17 cellular contexts compared by ENCODE assay signal in the genomic region with DNA sequence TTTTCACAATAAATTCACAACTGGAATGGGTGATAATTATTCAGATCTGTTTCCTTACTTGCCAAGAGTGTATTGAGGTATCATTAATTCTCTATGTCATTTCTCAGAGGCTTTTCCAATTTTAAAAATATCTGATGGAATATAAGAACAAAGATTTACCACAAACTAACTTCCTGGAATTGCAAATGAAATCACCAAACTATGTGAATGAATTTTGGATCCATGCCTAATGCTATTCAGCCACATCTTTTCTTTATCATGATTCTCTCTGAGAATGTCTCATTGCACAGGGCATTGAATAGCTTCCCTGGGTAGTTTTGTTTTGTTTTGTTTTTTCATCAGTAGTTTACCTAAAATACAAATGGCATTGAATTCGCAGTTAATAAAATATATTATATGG.
"Had no signal": no experiment of that assay in that cellular context is flagged by ENCODE, and none has a peak within 500 bp of the region (broad histone marks: within the 10 kb centered on the region; RNA-seq: fewer than 3 reads in every experiment).

No MANE protein-coding gene starts in this region.

- H3K4me1 ChIP-seq: breast epithelium, gastroesophageal sphincter, psoas muscle, right lobe of liver, spleen, suprapubic skin had no signal

- H3K27ac ChIP-seq: breast epithelium, gastroesophageal sphincter, psoas muscle, right lobe of liver, spleen, suprapubic skin, WERI-Rb-1 had no signal

- DNase-seq: activated CD4-positive, alpha-beta memory T cell treated with anti-CD3 and anti-CD28 coated beads for 36 hours; activated CD4-positive, alpha-beta T cell treated with anti-CD3 and anti-CD28 coated beads for 36 hours; activated CD8-positive, alpha-beta memory T cell treated with anti-CD3 and anti-CD28 coated beads, Interleukin-2, amount 10 ng/mL, durations not matched to agents 7 days and 5 days; activated naive CD4-positive, alpha-beta T cell treated with anti-CD3 and anti-CD28 coated beads, Interleukin-2, amount 10 ng/mL, durations not matched to agents 7 days and 5 days; activated T-cell treated with anti-CD3 and anti-CD28 coated beads, Interleukin-2, amount 50 U/mL, for 1 hour; midbrain; psoas muscle; right lobe of liver; spleen; WERI-Rb-1 had no signal

- H3K4me3 Mint-ChIP-seq: activated CD4-positive, alpha-beta memory T cell treated with anti-CD3 and anti-CD28 coated beads for 36 hours; activated CD4-positive, alpha-beta T cell treated with anti-CD3 and anti-CD28 coated beads for 36 hours; activated CD8-positive, alpha-beta memory T cell treated with anti-CD3 and anti-CD28 coated beads, Interleukin-2, amount 10 ng/mL, durations not matched to agents 7 days and 5 days; activated naive CD4-positive, alpha-beta T cell treated with anti-CD3 and anti-CD28 coated beads, Interleukin-2, amount 10 ng/mL, durations not matched to agents 7 days and 5 days; stimulated activated naive CD8-positive, alpha-beta T cell treated with anti-CD3 and anti-CD28 coated beads, Interleukin-15, Interleukin-2, amounts not matched to agents 100 ng/mL and 50 ng/mL, for 24 hours; T-helper 1 cell treated with Interleukin-12 subunit alpha and Interleukin-12 subunit beta and Interleukin-4 antibody, amounts not matched to agents 30 μg/mL and 1 μg/mL, for 36 hours; type B pancreatic cell had no signal

- H3K9me3 ChIP-seq: breast epithelium, gastroesophageal sphincter, psoas muscle, right lobe of liver, spleen, suprapubic skin had no signal

- H3K27me3 ChIP-seq: breast epithelium, gastroesophageal sphincter, right lobe of liver, spleen, suprapubic skin had no signal

- H3K36me3 Mint-ChIP-seq: activated CD4-positive, alpha-beta memory T cell treated with anti-CD3 and anti-CD28 coated beads for 36 hours; activated CD8-positive, alpha-beta memory T cell treated with anti-CD3 and anti-CD28 coated beads, Interleukin-2, amount 10 ng/mL, durations not matched to agents 7 days and 5 days; activated naive CD4-positive, alpha-beta T cell treated with anti-CD3 and anti-CD28 coated beads, Interleukin-2, amount 10 ng/mL, durations not matched to agents 7 days and 5 days had no signal

- H3K4me1 Mint-ChIP-seq: activated CD4-positive, alpha-beta T cell treated with anti-CD3 and anti-CD28 coated beads for 36 hours; activated CD8-positive, alpha-beta memory T cell treated with anti-CD3 and anti-CD28 coated beads, Interleukin-2, amount 10 ng/mL, durations not matched to agents 7 days and 5 days; activated naive CD4-positive, alpha-beta T cell treated with anti-CD3 and anti-CD28 coated beads, Interleukin-2, amount 10 ng/mL, durations not matched to agents 7 days and 5 days had no signal

- H3K9me3 Mint-ChIP-seq: activated CD4-positive, alpha-beta memory T cell treated with anti-CD3 and anti-CD28 coated beads for 36 hours; activated naive CD4-positive, alpha-beta T cell treated with anti-CD3 and anti-CD28 coated beads, Interleukin-2, amount 10 ng/mL, durations not matched to agents 7 days and 5 days; stimulated activated naive CD8-positive, alpha-beta T cell treated with anti-CD3 and anti-CD28 coated beads, Interleukin-15, Interleukin-2, amounts not matched to agents 100 ng/mL and 50 ng/mL, for 24 hours; T-helper 1 cell treated with Interleukin-12 subunit alpha and Interleukin-12 subunit beta and Interleukin-4 antibody, amounts not matched to agents 30 μg/mL and 1 μg/mL, for 36 hours had no signal

- H3K27ac Mint-ChIP-seq: activated CD4-positive, alpha-beta memory T cell treated with anti-CD3 and anti-CD28 coated beads for 36 hours; activated CD4-positive, alpha-beta T cell treated with anti-CD3 and anti-CD28 coated beads for 36 hours; activated CD8-positive, alpha-beta memory T cell treated with anti-CD3 and anti-CD28 coated beads, Interleukin-2, amount 10 ng/mL, durations not matched to agents 7 days and 5 days; activated naive CD4-positive, alpha-beta T cell treated with anti-CD3 and anti-CD28 coated beads, Interleukin-2, amount 10 ng/mL, durations not matched to agents 7 days and 5 days; stimulated activated naive CD8-positive, alpha-beta T cell treated with anti-CD3 and anti-CD28 coated beads, Interleukin-15, Interleukin-2, amounts not matched to agents 100 ng/mL and 50 ng/mL, for 24 hours; T-helper 1 cell treated with Interleukin-12 subunit alpha and Interleukin-12 subunit beta and Interleukin-4 antibody, amounts not matched to agents 30 μg/mL and 1 μg/mL, for 36 hours; type B pancreatic cell had no signal

- H3K36me3 ChIP-seq: breast epithelium, gastroesophageal sphincter, right lobe of liver, spleen, suprapubic skin, WERI-Rb-1 had no signal

- H3K4me3 ChIP-seq: breast epithelium, gastroesophageal sphincter, lung, psoas muscle, right lobe of liver, spleen, suprapubic skin had no signal

- H3K27me3 Mint-ChIP-seq: activated CD4-positive, alpha-beta memory T cell treated with anti-CD3 and anti-CD28 coated beads for 36 hours; activated CD8-positive, alpha-beta memory T cell treated with anti-CD3 and anti-CD28 coated beads, Interleukin-2, amount 10 ng/mL, durations not matched to agents 7 days and 5 days; activated naive CD4-positive, alpha-beta T cell treated with anti-CD3 and anti-CD28 coated beads, Interleukin-2, amount 10 ng/mL, durations not matched to agents 7 days and 5 days; stimulated activated naive CD8-positive, alpha-beta T cell treated with anti-CD3 and anti-CD28 coated beads, Interleukin-15, Interleukin-2, amounts not matched to agents 100 ng/mL and 50 ng/mL, for 24 hours; type B pancreatic cell had no signal
